Comparison of ENCODE assay signal across 7 cellular contexts in the genomic region with DNA sequence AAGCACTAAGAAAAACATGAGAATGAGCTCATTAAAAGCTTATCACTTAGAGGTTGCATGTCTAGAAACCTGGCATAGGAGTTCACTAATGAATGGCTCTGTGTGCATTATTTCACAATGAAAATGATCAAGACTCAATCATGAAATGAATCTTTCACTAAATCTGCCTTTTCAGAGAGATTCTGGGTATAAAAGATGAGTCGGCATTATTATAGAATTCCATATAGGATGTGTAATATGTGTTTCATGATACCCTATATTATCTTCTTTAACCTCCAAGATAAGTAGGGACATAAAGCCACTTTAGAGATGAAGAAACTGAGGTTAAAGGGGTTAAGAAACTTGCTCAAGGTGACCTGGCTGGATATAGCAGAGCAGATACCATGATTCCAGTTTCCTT.
"Had no signal": no experiment of that assay in that cellular context is flagged by ENCODE, and none has a peak within 500 bp of the region (broad histone marks: within the 10 kb centered on the region; RNA-seq: fewer than 3 reads in every experiment).

No MANE protein-coding gene starts in this region.

- H3K4me1 ChIP-seq: HAP-1 had no signal

- ATAC-seq: GM23338, HCT116 had no signal

- H3K9me3 ChIP-seq: HAP-1 had no signal

- H3K4me3 ChIP-seq: GM23338, HAP-1 had no signal

- H3K27ac ChIP-seq: HL-60 had no signal

- H3K4me2 ChIP-seq: GM23338 had no signal

- DNase-seq: H7, HFFc6, KG1 had no signal

- H3K36me3 ChIP-seq: HAP-1 had no signal
